8 cellular contexts compared by ENCODE assay signal in genomic region chr4:56466296-56466761, GRCh38. TPM values are rescaled to one million over a fixed set of nuclear protein-coding genes. Genes with fewer than 3 reads are reported as not detected.
DNase-seq lines count a peak whose midpoint lies in the region; ATAC-seq and TF ChIP-seq lines count a peak whose summit lies in the region.
"Not testable (repeated sequence)": the region's sequence is repeated elsewhere in the genome, so short reads cannot be mapped to it uniquely, and the experiment has no call there.

No MANE protein-coding gene starts in this region.

- H3K9me3 ChIP-seq in CD4-positive, alpha-beta memory T cell (ENCODE audit: control insufficient read depth in 1 of 2, low read length in 2 of 2); right cardiac atrium (ENCODE audit: control insufficient read depth, low read length); stomach smooth muscle (ENCODE audit: control insufficient read depth in 2 of 2, low read length in 2 of 2): not testable (repeated sequence)

- peaks cover 50% of the 10 kb centered on the region for H3K4me1 ChIP-seq in CD4-positive, alpha-beta memory T cell (ENCODE audit: insufficient read depth, low read length)
- H3K4me1 ChIP-seq in right cardiac atrium (ENCODE audit: control insufficient read depth, insufficient read depth, low read length), result not testable (repeated sequence)
- H3K4me1 ChIP-seq in stomach smooth muscle (ENCODE audit: control insufficient read depth, insufficient read depth, low read length), result peaks cover 17% of the 10 kb centered on the region

- H3K9me3 Mint-ChIP-seq in CD4-positive, alpha-beta memory T cell; chondrocyte (ENCODE audit: low read depth); natural killer cell treated with Interleukin-12 subunit alpha and Interleukin-12 subunit beta and Interleukin-15 and Interleukin-18, amount 100 ng/mL, for 72 hours: not testable (repeated sequence)

- H3K36me3 Mint-ChIP-seq in CD4-positive, alpha-beta memory T cell, result peaks cover 11 to 41% of the 10 kb centered on the region in 2 donors
- not testable (repeated sequence) for H3K36me3 Mint-ChIP-seq in chondrocyte (ENCODE audit: low read depth)
- H3K36me3 Mint-ChIP-seq in natural killer cell treated with Interleukin-12 subunit alpha and Interleukin-12 subunit beta and Interleukin-15 and Interleukin-18, amount 100 ng/mL, for 72 hours, result peaks cover 20% of the 10 kb centered on the region

- CTCF ChIA-PET in CD4-positive, alpha-beta memory T cell (lab: Charles Lee; ENCODE audit: partially characterized antibody), result interaction anchor here (1.1 to 2.5 kb wide), 6 partner anchors 26 to 511 kb away, joined by 3 to 11 read pairs (median 4); partner anchors contain the start of genes NOA1, PAICS and PPAT
- CTCF ChIA-PET in HEK293T (lab: Yijun Ruan, JAX), result not testable (repeated sequence)

- peaks cover 44 to 69% (median 57%) of the 10 kb centered on the region in 4 donors for H3K4me1 Mint-ChIP-seq in CD4-positive, alpha-beta memory T cell
- peaks cover 43% of the 10 kb centered on the region for H3K4me1 Mint-ChIP-seq in chondrocyte (ENCODE audit: low read depth)
- H3K4me1 Mint-ChIP-seq in natural killer cell treated with Interleukin-12 subunit alpha and Interleukin-12 subunit beta and Interleukin-15 and Interleukin-18, amount 100 ng/mL, for 72 hours (ENCODE audit: low read depth in 2 of 2), result peaks cover 40 to 48% of the 10 kb centered on the region in 2 donors

- not testable (repeated sequence) for H3K27me3 ChIP-seq in CD4-positive, alpha-beta memory T cell (ENCODE audit: insufficient read depth, low read length); right cardiac atrium (ENCODE audit: control insufficient read depth, insufficient read depth); stomach smooth muscle (ENCODE audit: control insufficient read depth in 1 of 2, insufficient read depth in 2 of 2, low read length in 2 of 2)

- H3K4me3 ChIP-seq in CD4-positive, alpha-beta memory T cell (ENCODE audit: low read length in 2 of 2), result peak overlapping the region; percentile 93 to 98
- H3K4me3 ChIP-seq in WI38 (ENCODE audit: low read depth, low read length) (peak overlapping the region; percentile 99), right cardiac atrium (ENCODE audit: low read length) (peak overlapping the region; percentile 84), stomach smooth muscle (ENCODE audit: low read length in 2 of 2) (peak overlapping the region; percentile 98 to 100)

- intact Hi-C loops in CD4-positive, alpha-beta memory T cell (cut with micrococcal nuclease), result loop anchor here (5.0 kb wide), 1 partner anchor 36 kb away; no protein-coding TSS in a partner anchor
- intact Hi-C loops in right cardiac atrium (cut with DNase I), result not testable (repeated sequence)

- not testable (repeated sequence) for TF ChIP-seq CTCF in WI38 (IDR thresholded peaks at IDR 0.05; ENCODE audit: low read depth, low read length); chondrocyte (IDR thresholded peaks at IDR 0.05)

- not testable (repeated sequence) for H3K27me3 Mint-ChIP-seq in CD4-positive, alpha-beta memory T cell; chondrocyte (ENCODE audit: low read depth); natural killer cell treated with Interleukin-12 subunit alpha and Interleukin-12 subunit beta and Interleukin-15 and Interleukin-18, amount 100 ng/mL, for 72 hours

- H3K36me3 ChIP-seq in CD4-positive, alpha-beta memory T cell (ENCODE audit: insufficient read depth, low read length), result not testable (repeated sequence)
- peaks cover 3 to 13% of the 10 kb centered on the region in 2 donors for H3K36me3 ChIP-seq in stomach smooth muscle (ENCODE audit: control insufficient read depth in 2 of 2, insufficient read depth in 2 of 2, low read length in 2 of 2)

- peak overlapping the region; percentile 90 for H3K27ac ChIP-seq in CD4-positive, alpha-beta memory T cell (ENCODE audit: low read depth, low read length)
- H3K27ac ChIP-seq in right cardiac atrium (ENCODE audit: low read length); stomach smooth muscle (ENCODE audit: low read length): not testable (repeated sequence)

- DNase-seq in CD4-positive, alpha-beta memory T cell, result peak in 2 of 5 donors; percentile 2 to 5
- DNase-seq in HEK293T (ENCODE audit: extremely low spot score) (peak; percentile 15), NOMO-1 treated with DMSO at 0.1 percent for 48 hours (lab: John Stamatoyannopoulos, UW; ENCODE audit: unreplicated experiment) (peak; percentile 24)
- DNase-seq in chondrocyte (ENCODE audit: low spot score); right cardiac atrium; natural killer cell treated with Interleukin-12 subunit alpha and Interleukin-12 subunit beta and Interleukin-15 and Interleukin-18, amount 100 ng/mL, for 72 hours (ENCODE audit: low spot score): not testable (repeated sequence)

- 23% methylated on average over 8 of the region's 8 CpGs for WGBS in right cardiac atrium

- peak overlapping the region; percentile 93 to 100 (median 98) for H3K27ac Mint-ChIP-seq in CD4-positive, alpha-beta memory T cell
- peak overlapping the region; percentile 96 for H3K27ac Mint-ChIP-seq in chondrocyte (ENCODE audit: unreplicated experiment)
- H3K27ac Mint-ChIP-seq in natural killer cell treated with Interleukin-12 subunit alpha and Interleukin-12 subunit beta and Interleukin-15 and Interleukin-18, amount 100 ng/mL, for 72 hours, result peak overlapping the region; percentile 96 to 99

- H3K9ac ChIP-seq in stomach smooth muscle (ENCODE audit: low read length in 2 of 2), result peak overlapping the region; percentile 96 to 97

- peak in 1 of 2 donors; percentile 74 for ATAC-seq in right cardiac atrium
- ATAC-seq in natural killer cell treated with Interleukin-12 subunit alpha and Interleukin-12 subunit beta and Interleukin-15 and Interleukin-18, amount 100 ng/mL, for 72 hours, result peak; percentile 40 to 56

- H3K4me3 Mint-ChIP-seq in CD4-positive, alpha-beta memory T cell, result peak overlapping the region; percentile 94 to 100 (median 98)
- peak overlapping the region; percentile 93 for H3K4me3 Mint-ChIP-seq in chondrocyte (ENCODE audit: unreplicated experiment)
- H3K4me3 Mint-ChIP-seq in natural killer cell treated with Interleukin-12 subunit alpha and Interleukin-12 subunit beta and Interleukin-15 and Interleukin-18, amount 100 ng/mL, for 72 hours, result peak overlapping the region; percentile 100

- POLR2A ChIA-PET in CD4-positive, alpha-beta memory T cell (lab: Charles Lee; ENCODE audit: partially characterized antibody), result interaction anchor here (0.7 to 4.2 kb wide), 8 partner anchors 26 to 518 kb away, joined by 3 to 49 read pairs (median 5); partner anchors contain the start of genes AASDH, CEP135, NOA1 and PAICS
- POLR2A ChIA-PET in HEK293T (lab: Yijun Ruan, JAX), result interaction anchor here (0.7 to 7.9 kb wide), 5 partner anchors 12 to 334 kb away, joined by 3 to 48 read pairs (median 3); partner anchors contain the start of genes AASDH, PAICS and PPAT

TF ChIP-seq in HEK293T, 16 proteins besides CTCF, POLR2A, EP300 and RAD21:
- TF ChIP-seq ZNF384 (IDR thresholded peaks at IDR 0.05), result peak; percentile 93

RNA-seq across cellular contexts. Expression of gene SRP72, which starts 1.1 kb away (rescaled TPM):
- total RNA-seq in CD4-positive, alpha-beta memory T cell, result 100 to 1,000 TPM; 104 to 107 TPM
- polyA plus RNA-seq in CD4-positive, alpha-beta memory T cell, result 100 to 1,000 TPM; 148 to 165 TPM
- total RNA-seq in chondrocyte (98.4 to 129 TPM (median 103 TPM) in 3 replicates), right cardiac atrium (10 to 100 TPM; 36.2 to 53.7 (median 40.5) TPM)
- 16.5 TPM for polyA plus RNA-seq in right cardiac atrium
- total RNA-seq in natural killer cell treated with Interleukin-12 subunit alpha and Interleukin-12 subunit beta and Interleukin-15 and Interleukin-18, amount 100 ng/mL, for 72 hours, result 100 to 1,000 TPM; 145 to 150 TPM

RNA-seq across cellular contexts. Expression of gene PAICS, which starts 30.3 kb away (rescaled TPM):
- total RNA-seq in CD4-positive, alpha-beta memory T cell, result 10 to 100 TPM; 21.7 to 24.5 TPM
- 10 to 100 TPM; 23.8 to 42.4 TPM for polyA plus RNA-seq in CD4-positive, alpha-beta memory T cell
- total RNA-seq in chondrocyte (53.9 to 80.7 TPM (median 55.0 TPM) in 3 replicates), right cardiac atrium (10 to 100 TPM; 23.0 to 28.7 (median 25.5) TPM)
- 23.9 TPM for polyA plus RNA-seq in right cardiac atrium
- 100 to 1,000 TPM; 141 to 243 TPM for total RNA-seq in natural killer cell treated with Interleukin-12 subunit alpha and Interleukin-12 subunit beta and Interleukin-15 and Interleukin-18, amount 100 ng/mL, for 72 hours

RNA-seq across cellular contexts. Expression of gene PPAT, which starts 30.9 kb away (rescaled TPM):
- 10 to 100 TPM; 15.1 to 15.7 TPM for total RNA-seq in CD4-positive, alpha-beta memory T cell
- 10 to 100 TPM in 1 of 2 donors, 1 to 10 TPM in 1; 7.0 to 11.6 TPM for polyA plus RNA-seq in CD4-positive, alpha-beta memory T cell
- total RNA-seq in chondrocyte, result 12.2 to 13.0 TPM (median 12.8 TPM) in 3 replicates
- 1 to 10 TPM; 3.4 to 4.8 (median 4.4) TPM for total RNA-seq in right cardiac atrium
- polyA plus RNA-seq in right cardiac atrium, result 1.2 TPM
- 10 to 100 TPM; 31.2 to 52.9 TPM for total RNA-seq in natural killer cell treated with Interleukin-12 subunit alpha and Interleukin-12 subunit beta and Interleukin-15 and Interleukin-18, amount 100 ng/mL, for 72 hours

RNA-seq across cellular contexts. Expression of gene ARL9, which starts 39.3 kb away (rescaled TPM):
- total RNA-seq in CD4-positive, alpha-beta memory T cell, result under 1 TPM in 1 of 2 experiments, not detected in 1; 0.35 TPM
- polyA plus RNA-seq in CD4-positive, alpha-beta memory T cell, result under 1 TPM in 1 of 2 donors, not detected in 1; 0.14 TPM
- total RNA-seq in chondrocyte (0.26 to 0.57 TPM (median 0.41 TPM) in 3 replicates), right cardiac atrium (not detected)
- 0.05 TPM for polyA plus RNA-seq in right cardiac atrium
- total RNA-seq in natural killer cell treated with Interleukin-12 subunit alpha and Interleukin-12 subunit beta and Interleukin-15 and Interleukin-18, amount 100 ng/mL, for 72 hours, result not detected
